In the genomic region with DNA sequence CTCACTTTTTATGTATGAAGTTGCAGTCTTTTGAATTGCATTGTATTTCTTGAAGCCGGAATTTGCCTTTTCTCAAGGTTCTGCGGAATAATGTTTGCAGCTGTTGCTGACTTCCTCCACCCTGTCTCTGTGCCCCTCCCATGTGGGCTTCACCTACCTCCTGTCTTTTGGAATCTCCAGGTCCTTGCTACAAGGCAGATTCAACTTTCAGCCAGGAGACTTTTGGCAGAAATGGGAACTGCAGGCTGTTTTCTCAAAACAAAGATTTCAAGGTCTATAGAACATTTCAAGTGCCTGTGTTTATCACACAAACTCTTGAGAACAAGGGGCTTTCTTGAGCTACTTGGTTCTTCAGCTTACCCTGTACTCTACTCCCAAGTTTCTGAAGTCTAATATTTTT, we compare ENCODE assay signal across 15 cellular contexts. TPM values are rescaled to one million over a fixed set of nuclear protein-coding genes. Genes with fewer than 3 reads are reported as not detected.
DNase-seq lines count a peak whose midpoint lies in the region; ATAC-seq, FAIRE-seq and TF ChIP-seq lines count a peak whose summit lies in the region.
"Had no signal": no experiment of that assay in that cellular context is flagged by ENCODE, and none has a peak within 500 bp of the region (broad histone marks: within the 10 kb centered on the region; RNA-seq: fewer than 3 reads in every experiment).

No MANE protein-coding gene starts in this region.

- RAD21 ChIA-PET in GM12878 (lab: Charles Lee; ENCODE audit: unreplicated experiment): interaction anchor here (1.0 kb wide), 2 partner anchors 17 to 116 kb away, joined by 3 read pairs; no protein-coding TSS in a partner anchor

- H3K27me3 ChIP-seq in GM12878 (replicated peaks in 1 of 2; ENCODE audit: control insufficient read depth in 2 of 2, insufficient read depth in 2 of 2, low read length in 1 of 2) (no peaks in the 10 kb centered on the region), liver (ENCODE audit: control insufficient read depth in 4 of 4, insufficient read depth in 4 of 4, low read length in 3 of 4) (no peaks in the 10 kb centered on the region)
- H3K27me3 ChIP-seq: spleen had no signal

- no peak for TF ChIP-seq POLR2A in GM12878 (IDR thresholded peaks at IDR 0.05; ENCODE audit: low read depth, low read length)

- H3K4me2 ChIP-seq in GM12878 (ENCODE audit: control insufficient read depth, insufficient read depth): no peak overlapping the region

- H3K4me3 ChIP-seq in GM12878: no peak overlapping the region
- no peak overlapping the region for H3K4me3 ChIP-seq in liver (ENCODE audit: low read depth in 1 of 3, low read length in 3 of 3)
- H3K4me3 ChIP-seq: SK-N-MC, spleen had no signal

- ATAC-seq in GM12878 (peak; percentile 48), left lobe of liver (no peak), HG03571 (IDR thresholded peaks at IDR 0.05; ENCODE audit: unreplicated experiment) (no peak), left colon (no peak)
- ATAC-seq: natural killer cell had no signal

- intact Hi-C loops in GM12878 (cut with micrococcal nuclease; ENCODE audit: unreplicated experiment) (loop anchor here (2.0 kb wide), 1 partner anchor 45 kb away; no protein-coding TSS in a partner anchor), left colon (cut with DNase I, micrococcal nuclease) (no loop called here)

- H2AFZ ChIP-seq in GM12878 (ENCODE audit: control insufficient read depth, low read depth, low read length): no peak overlapping the region

- BruUV-seq in GM12878 (replicated peaks; lab: Mats Ljungman, UMichigan): no TSS peak

- WGBS in GM12878 (ENCODE audit: insufficient coverage, insufficient replicate concordance, low lambda C conversion rate, missing lambda C conversion rate): 100% methylated on average over 2 of the region's 2 CpGs
- 74% methylated on average over 2 of the region's 2 CpGs for WGBS in liver

- H3K36me3 ChIP-seq in GM12878 (ENCODE audit: control insufficient read depth in 2 of 2, insufficient read depth in 2 of 2, low read length in 1 of 2) (peaks cover 2% of the 10 kb centered on the region in 2 experiments; a peak in 2 of 4 replicates), liver (ENCODE audit: control insufficient read depth in 4 of 4, insufficient read depth in 3 of 4, low read depth in 1 of 4, low read length in 3 of 4) (no peaks in the 10 kb centered on the region)

- POLR2A ChIA-PET in GM12878 (lab: Charles Lee): interaction anchor here (1.0 kb wide), 1 partner anchor 19 kb away, joined by 5 read pairs; no protein-coding TSS in a partner anchor

- CTCF ChIA-PET in GM12878 (lab: Yijun Ruan, JAX): interaction anchor here (2.3 to 2.6 kb wide), 2 partner anchors 10 to 45 kb away, joined by 5 to 17 read pairs; no protein-coding TSS in a partner anchor

- in situ Hi-C loops in KBM-7 (cut with MboI; ENCODE audit: low pct_unique_long_range_greater_than_20kb, low sequenced_read_pairs): no loop called here
- in situ Hi-C loops in GM12878 (cut with MboI): no loop called here

- 0 out of 2 replicates have a peak, but pooled peaks have one; percentile 3 for TF ChIP-seq RAD21 in GM12878 (IDR thresholded peaks at IDR 0.05; ENCODE audit: insufficient read depth, low read depth, low read length)
- no peak for TF ChIP-seq RAD21 in liver (IDR thresholded peaks at IDR 0.05)

- no peaks in the 10 kb centered on the region for H3K4me1 ChIP-seq in GM12878 (ENCODE audit: control insufficient read depth, insufficient read depth, low read length)
- peaks cover 5 to 23% (median 22%) of the 10 kb centered on the region in 4 donors for H3K4me1 ChIP-seq in liver (ENCODE audit: control insufficient read depth in 4 of 4, insufficient read depth in 4 of 4, low read length in 3 of 4)

- H3K27ac ChIP-seq in GM12878 (ENCODE audit: control insufficient read depth, insufficient read depth): no peak overlapping the region
- H3K27ac ChIP-seq in liver (ENCODE audit: low read depth in 1 of 2, low read length in 2 of 2): no peak overlapping the region
- H3K27ac ChIP-seq: SK-N-MC, spleen had no signal

- H4K20me1 ChIP-seq in GM12878 (ENCODE audit: control insufficient read depth, insufficient read depth): no peaks in the 10 kb centered on the region

- DNase-seq in ELR (ENCODE audit: low read depth) (peak; percentile 13), KBM-7 (peak; percentile 31), GM12878 (ENCODE audit: low read depth, low spot score) (no peak), left lobe of liver (ENCODE audit: low spot score) (no peak), left colon (no peak), retina (no peak)
- DNase-seq: MV-4-11, natural killer cell, NCI-H524, spleen had no signal

- peaks cover 17% of the 10 kb centered on the region for H3K79me2 ChIP-seq in GM12878 (ENCODE audit: control insufficient read depth, insufficient read depth, low read length)

- H3K9ac ChIP-seq in GM12878 (ENCODE audit: control insufficient read depth, insufficient read depth, low read length) (no peak overlapping the region), liver (ENCODE audit: low read depth in 1 of 2, low read length in 2 of 2) (no peak overlapping the region)

- SMC1A ChIA-PET in GM12878 (lab: Charles Lee; ENCODE audit: uncharacterized antibody, unreplicated experiment): interaction anchor here (2.1 kb wide), 1 partner anchor 45 kb away, joined by 10 read pairs; no protein-coding TSS in a partner anchor

- H3K9me3 ChIP-seq in GM12878 (replicated peaks; ENCODE audit: control insufficient read depth, insufficient read depth, low read length): no peaks in the 10 kb centered on the region
- H3K9me3 ChIP-seq in liver (ENCODE audit: control insufficient read depth in 4 of 4, low read length in 3 of 4): no peaks in the 10 kb centered on the region
- H3K9me3 ChIP-seq: spleen had no signal

- TF ChIP-seq CTCF in GM12878 (IDR thresholded peaks at IDR 0.05 in 2 of 3, conservative IDR thresholded peaks at IDR 0.05 in 1 of 3; ENCODE audit: control insufficient read depth in 2 of 3, extremely low read depth in 1 of 3, insufficient read depth in 1 of 3, low read depth in 3 of 3, low read length in 3 of 3) (peak in 1 of 3 experiments; percentile 18; a peak in 1 of 6 replicates), liver (IDR thresholded peaks at IDR 0.05; ENCODE audit: low read depth, low read length, missing input control) (peak; percentile 14)

- no peak for TF ChIP-seq EP300 in GM12878 (IDR thresholded peaks at IDR 0.05; ENCODE audit: borderline replicate concordance in 1 of 2, control insufficient read depth in 1 of 2, low read depth in 2 of 2, low read length in 2 of 2)

- FAIRE-seq in GM12878 (lab: Jason Lieb, UNC): no peak
- FAIRE-seq: astrocyte, islet of Langerhans had no signal

TF ChIP-seq in GM12878, 131 proteins besides CTCF, POLR2A, EP300 and RAD21 (continues in another document):
- no peak for TF ChIP-seq NBN (IDR thresholded peaks at IDR 0.05)

TF ChIP-seq in liver, 16 proteins besides CTCF, POLR2A, EP300 and RAD21:
- TF ChIP-seq TAF1 (conservative IDR thresholded peaks at IDR 0.05) (no peak), YY1 (IDR thresholded peaks at IDR 0.05) (no peak)
- TF ChIP-seq, protein P1, sequence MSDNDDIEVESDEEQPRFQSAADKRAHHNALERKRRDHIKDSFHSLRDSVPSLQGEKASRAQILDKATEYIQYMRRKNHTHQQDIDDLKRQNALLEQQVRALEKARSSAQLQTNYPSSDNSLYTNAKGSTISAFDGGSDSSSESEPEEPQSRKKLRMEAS (IDR thresholded peaks at IDR 0.05): no peak
- TF ChIP-seq, protein P2, sequence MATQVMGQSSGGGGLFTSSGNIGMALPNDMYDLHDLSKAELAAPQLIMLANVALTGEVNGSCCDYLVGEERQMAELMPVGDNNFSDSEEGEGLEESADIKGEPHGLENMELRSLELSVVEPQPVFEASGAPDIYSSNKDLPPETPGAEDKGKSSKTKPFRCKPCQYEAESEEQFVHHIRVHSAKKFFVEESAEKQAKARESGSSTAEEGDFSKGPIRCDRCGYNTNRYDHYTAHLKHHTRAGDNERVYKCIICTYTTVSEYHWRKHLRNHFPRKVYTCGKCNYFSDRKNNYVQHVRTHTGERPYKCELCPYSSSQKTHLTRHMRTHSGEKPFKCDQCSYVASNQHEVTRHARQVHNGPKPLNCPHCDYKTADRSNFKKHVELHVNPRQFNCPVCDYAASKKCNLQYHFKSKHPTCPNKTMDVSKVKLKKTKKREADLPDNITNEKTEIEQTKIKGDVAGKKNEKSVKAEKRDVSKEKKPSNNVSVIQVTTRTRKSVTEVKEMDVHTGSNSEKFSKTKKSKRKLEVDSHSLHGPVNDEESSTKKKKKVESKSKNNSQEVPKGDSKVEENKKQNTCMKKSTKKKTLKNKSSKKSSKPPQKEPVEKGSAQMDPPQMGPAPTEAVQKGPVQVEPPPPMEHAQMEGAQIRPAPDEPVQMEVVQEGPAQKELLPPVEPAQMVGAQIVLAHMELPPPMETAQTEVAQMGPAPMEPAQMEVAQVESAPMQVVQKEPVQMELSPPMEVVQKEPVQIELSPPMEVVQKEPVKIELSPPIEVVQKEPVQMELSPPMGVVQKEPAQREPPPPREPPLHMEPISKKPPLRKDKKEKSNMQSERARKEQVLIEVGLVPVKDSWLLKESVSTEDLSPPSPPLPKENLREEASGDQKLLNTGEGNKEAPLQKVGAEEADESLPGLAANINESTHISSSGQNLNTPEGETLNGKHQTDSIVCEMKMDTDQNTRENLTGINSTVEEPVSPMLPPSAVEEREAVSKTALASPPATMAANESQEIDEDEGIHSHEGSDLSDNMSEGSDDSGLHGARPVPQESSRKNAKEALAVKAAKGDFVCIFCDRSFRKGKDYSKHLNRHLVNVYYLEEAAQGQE (IDR thresholded peaks at IDR 0.05): no peak

RNA-seq across cellular contexts. Expression of a gene that starts 25.6 kb away (rescaled TPM):
- total RNA-seq in GM12878 (2013; cell fraction: nucleolus; rRNA removed): 66.1 and 67.1 TPM in 2 replicates
- total RNA-seq in GM12878 (2014; rRNA removed): 7.6 and 8.2 TPM in 2 replicates
- total RNA-seq in GM12878 (2014; rRNA removed; fragmentation: Illumina TruSeq; extraction: Trizol): 7.1 and 8.2 TPM in 2 replicates
- total RNA-seq in GM12878 (2021): 14.4 and 15.0 TPM in 2 replicates
- 2.4 TPM for polyA plus RNA-seq in GM12878 (2011; ENCODE audit: low read depth)
- 4.6 and 6.0 TPM in 2 replicates for polyA plus RNA-seq in GM12878 (2011; rRNA removed)
- polyA plus RNA-seq in GM12878 (2011; cell fraction: cytosol; rRNA removed): 4.5 and 5.1 TPM in 2 replicates
- 24.3 and 24.5 TPM in 2 replicates for polyA plus RNA-seq in GM12878 (2011; cell fraction: nucleus; rRNA removed)
- polyA plus RNA-seq in GM12878 (2012): 3.1 and 4.3 TPM in 2 replicates
- 5.3 and 5.4 TPM in 2 replicates for polyA plus RNA-seq in GM12878 (2014; fragmentation: Illumina TruSeq; extraction: Trizol)
- 1 to 10 TPM; 1.0 to 1.3 TPM for polyA plus RNA-seq in GM12878 (2014; fragmentation: Nextera tagmentation; extraction: Ambion mirVana)
- polyA plus RNA-seq in GM12878 (2014; rRNA removed): 6.1 and 6.5 TPM in 2 replicates
- 1 to 10 TPM; 5.7 to 5.8 TPM for polyA plus RNA-seq in GM12878 (2016; fragmentation: Nextera tagmentation; extraction: Ambion mirVana)
- 31.3 and 34.7 TPM in 2 replicates for polyA minus RNA-seq in GM12878 (2011; rRNA and poly(A)+ RNA removed)
- 8.6 and 13.2 TPM in 2 replicates for polyA minus RNA-seq in GM12878 (2011; cell fraction: cytosol; rRNA and poly(A)+ RNA removed)
- polyA minus RNA-seq in GM12878 (2011; cell fraction: nucleus; rRNA and poly(A)+ RNA removed): 48.0 and 85.9 TPM in 2 replicates
- 1 to 10 TPM; 6.5 to 8.2 TPM for total RNA-seq in liver
- polyA plus RNA-seq in liver: 1 to 10 TPM in 1 of 2 donors, under 1 TPM in 1; 0.83 to 3.6 TPM
- total RNA-seq in left lobe of liver: 6.2 TPM
- 10 to 100 TPM; 11.4 to 13.0 TPM for total RNA-seq in left colon

Comparison
In these comparisons a context has a peak if more than half of its experiments do, and no peak if none do; other contexts are left out.
1. DNase-seq: peak in ELR (single experiment) and KBM-7 (single experiment); none in GM12878 (single experiment), left lobe of liver (single experiment), left colon (0 of 2) and retina (single experiment).